ENCODE assay signal across 10 cellular contexts in genomic region chr18:55236150-55236931, GRCh38.
DNase-seq lines count a peak whose midpoint lies in the region; ATAC-seq lines count a peak whose summit lies in the region.
"Had no signal": no experiment of that assay in that cellular context is flagged by ENCODE, and none has a peak within 500 bp of the region (broad histone marks: within the 10 kb centered on the region; RNA-seq: fewer than 3 reads in every experiment).

No MANE protein-coding gene starts in this region.

- peak; percentile 36 for ATAC-seq in GM19372 (IDR thresholded peaks at IDR 0.05; ENCODE audit: low read depth, unreplicated experiment)
- ATAC-seq in HG02981 (IDR thresholded peaks at IDR 0.05; ENCODE audit: unreplicated experiment), result peak; percentile 43
- peak; percentile 83 for ATAC-seq in sciatic nerve
- ATAC-seq in activated naive CD8-positive, alpha-beta T cell treated with anti-CD3 and anti-CD28 coated beads, Interleukin-2, amount 50 U/mL, for 24 hours, result no peak

- H3K27me3 Mint-ChIP-seq in activated naive CD8-positive, alpha-beta T cell treated with anti-CD3 and anti-CD28 coated beads, Interleukin-2, amount 50 U/mL, for 24 hours, result no peaks in the 10 kb centered on the region

- DNase-seq in SK-N-MC (ENCODE audit: low read depth, low spot score), result peak; percentile 80
- DNase-seq in sciatic nerve (ENCODE audit: low spot score), result no peak
- no peak for DNase-seq in dermis blood vessel endothelial cell
- DNase-seq in foreskin melanocyte, result no peak
- no peak for DNase-seq in NCI-H2196 (lab: John Stamatoyannopoulos, UW; ENCODE audit: unreplicated experiment)
- no peak for DNase-seq in activated naive CD8-positive, alpha-beta T cell treated with anti-CD3 and anti-CD28 coated beads, Interleukin-2, amount 50 U/mL, for 24 hours
- DNase-seq: NCI-H510A treated with DMSO at 0.1 percent for 48 hours, nephron progenitor cell had no signal

- H3K27ac ChIP-seq in SK-N-MC, result peak overlapping the region; percentile 83

- no peak overlapping the region for H3K27ac Mint-ChIP-seq in activated naive CD8-positive, alpha-beta T cell treated with anti-CD3 and anti-CD28 coated beads, Interleukin-2, amount 50 U/mL, for 24 hours

- H3K4me3 ChIP-seq in SK-N-MC, result peak overlapping the region; percentile 38

- no peak overlapping the region for H3K9ac ChIP-seq in SK-N-MC (ENCODE audit: insufficient read length)

- H3K36me3 Mint-ChIP-seq in activated naive CD8-positive, alpha-beta T cell treated with anti-CD3 and anti-CD28 coated beads, Interleukin-2, amount 50 U/mL, for 24 hours (ENCODE audit: low read depth), result no peaks in the 10 kb centered on the region

- intact Hi-C loops in sciatic nerve (cut with DNase I), result loop anchor here (10.0 kb wide), 1 partner anchor 1338 kb away; no protein-coding TSS in a partner anchor

- peaks cover 27% of the 10 kb centered on the region; the same call in 1 of the 2 replicates for H3K36me3 ChIP-seq in SK-N-MC (ENCODE audit: insufficient read depth, low read length)

- H3K9me3 ChIP-seq in SK-N-MC (ENCODE audit: low read depth, low read length), result no peaks in the 10 kb centered on the region

- no peaks in the 10 kb centered on the region for H3K9me3 Mint-ChIP-seq in activated naive CD8-positive, alpha-beta T cell treated with anti-CD3 and anti-CD28 coated beads, Interleukin-2, amount 50 U/mL, for 24 hours
- H3K9me3 Mint-ChIP-seq: nephron progenitor cell had no signal

- H3K4me3 Mint-ChIP-seq in activated naive CD8-positive, alpha-beta T cell treated with anti-CD3 and anti-CD28 coated beads, Interleukin-2, amount 50 U/mL, for 24 hours, result no peak overlapping the region
- H3K4me3 Mint-ChIP-seq: nephron progenitor cell had no signal

- H3K4me1 Mint-ChIP-seq in activated naive CD8-positive, alpha-beta T cell treated with anti-CD3 and anti-CD28 coated beads, Interleukin-2, amount 50 U/mL, for 24 hours, result no peaks in the 10 kb centered on the region
